ENCODE assay signal across 8 cellular contexts in the genomic region with DNA sequence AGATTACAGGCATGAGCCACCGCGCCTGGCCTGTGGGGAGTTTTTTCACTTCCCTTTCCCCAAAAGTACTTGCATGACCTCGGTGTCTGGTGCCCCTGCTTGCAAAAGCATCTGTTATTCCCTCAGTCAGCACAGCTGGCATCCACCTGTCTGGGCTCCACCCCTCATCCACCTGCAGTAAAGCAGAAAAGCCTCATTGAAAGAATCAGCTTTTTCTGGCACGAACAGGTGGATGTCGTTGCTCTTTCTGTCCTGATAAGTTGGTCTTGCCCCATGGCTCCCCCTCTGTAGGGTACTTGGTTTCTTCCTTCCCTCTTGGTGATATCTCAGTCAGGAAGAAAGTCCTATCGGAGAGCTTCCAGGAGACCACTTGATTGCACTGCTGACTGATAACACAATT. TPM values are rescaled to one million over a fixed set of nuclear protein-coding genes. Genes with fewer than 3 reads are reported as not detected.
DNase-seq lines count a peak whose midpoint lies in the region; ATAC-seq, FAIRE-seq and TF ChIP-seq lines count a peak whose summit lies in the region.

No MANE protein-coding gene starts in this region.

- CTCF ChIA-PET in H1 (lab: Charles Lee; ENCODE audit: partially characterized antibody) (interaction anchor here (1.0 to 2.9 kb wide), 6 partner anchors 8 to 39 kb away, joined by 3 to 18 read pairs (median 6); no protein-coding TSS in a partner anchor), GM10248 (lab: Yijun Ruan, JAX) (no interaction called here)

- no peak overlapping the region; the same call in 1 of the 2 replicates for H2BK5ac ChIP-seq in H1 (ENCODE audit: low read depth, low read length)

- H3K4me1 ChIP-seq in H1 (replicated peaks in 1 of 4; ENCODE audit: control insufficient read depth in 3 of 4, insufficient read depth in 4 of 4, low read length in 3 of 4): peaks cover 21 to 36% (median 26%) of the 10 kb centered on the region in 4 experiments

- no peak overlapping the region for H3K23ac ChIP-seq in H1 (ENCODE audit: insufficient read length)

- H3K4me3 ChIP-seq in H1 (ENCODE audit: extremely low read depth in 1 of 4, insufficient read depth in 2 of 4, low read depth in 3 of 4, low read length in 4 of 4): peak overlapping the region in 1 of 4 experiments; percentile 38; a peak in 2 of 8 replicates

- H3K18ac ChIP-seq in H1 (ENCODE audit: extremely low read depth, low read length): peak overlapping the region; percentile 24; the same call in 1 of the 2 replicates

- no peaks in the 10 kb centered on the region for H3K27me3 ChIP-seq in H1 (replicated peaks in 1 of 4; ENCODE audit: control insufficient read depth in 3 of 4, extremely low read depth in 1 of 4, insufficient read depth in 3 of 4, low read length in 3 of 4)

- no peak overlapping the region for H2BK20ac ChIP-seq in H1 (ENCODE audit: low read length)

- H3K4me2 ChIP-seq in H1 (ENCODE audit: insufficient read depth in 1 of 2, low read depth in 2 of 2, low read length in 2 of 2): peak overlapping the region; percentile 44 to 61

- peak in 1 of 2 experiments; percentile 95; a peak in 2 of 3 replicates for TF ChIP-seq EP300 in H1 (IDR thresholded peaks at IDR 0.05; ENCODE audit: borderline replicate concordance in 1 of 2, low read depth in 2 of 2, low read length in 2 of 2)

- 55% methylated on average over 6 of the region's 6 CpGs; no CpG with 5 or more reads in 1 of the 2 experiments for WGBS in H1 (ENCODE audit: extremely low coverage in 1 of 2, insufficient coverage in 1 of 2, insufficient read length in 1 of 2, insufficient replicate concordance in 2 of 2, low coverage in 1 of 2, low lambda C conversion rate in 2 of 2, missing lambda C conversion rate in 1 of 2), 2 experiments

- 0 out of 2 replicates have a peak overlapping the region, but pooled peaks have one; percentile 3 for H2BK15ac ChIP-seq in H1 (ENCODE audit: low read length)

- H3K9me3 Mint-ChIP-seq in activated T-cell treated with anti-CD3 and anti-CD28 coated beads, Interleukin-2, amount 50 U/mL, for 24 hours: no peaks in the 10 kb centered on the region

- H4K20me1 ChIP-seq in H1 (replicated peaks in 1 of 2; ENCODE audit: control insufficient read depth in 1 of 2, insufficient read depth in 2 of 2, low read length in 2 of 2): peaks cover 6 to 8% of the 10 kb centered on the region in 2 experiments

- no peak overlapping the region for H3K14ac ChIP-seq in H1 (ENCODE audit: insufficient read length)

- H3K56ac ChIP-seq in H1 (replicated peaks; ENCODE audit: insufficient read length, low read depth, low read length): no peak overlapping the region

- H3K36me3 ChIP-seq in H1 (ENCODE audit: control insufficient read depth in 2 of 4, insufficient read depth in 4 of 4, low read length in 3 of 4): no peaks in the 10 kb centered on the region

- no peak overlapping the region for H3K4ac ChIP-seq in H1 (replicated peaks; ENCODE audit: insufficient read length, low read depth, low read length)

- H3K36me3 Mint-ChIP-seq in activated T-cell treated with anti-CD3 and anti-CD28 coated beads, Interleukin-2, amount 50 U/mL, for 24 hours (ENCODE audit: low read depth): no peaks in the 10 kb centered on the region

- no peak overlapping the region for H3K9ac ChIP-seq in H1 (replicated peaks in 1 of 4; ENCODE audit: extremely low read depth in 1 of 4, low read depth in 3 of 4, low read length in 3 of 4)

- no peaks in the 10 kb centered on the region for H3K9me3 ChIP-seq in H1 (ENCODE audit: insufficient read depth in 2 of 2, low read depth in 1 of 2, low read length in 1 of 2)

- TF ChIP-seq CTCF in H1 (IDR thresholded peaks at IDR 0.05; ENCODE audit: control extremely low read depth in 1 of 3, insufficient read depth in 1 of 3, low read depth in 1 of 3, low read length in 3 of 3) (no peak), GM10248 (IDR thresholded peaks at IDR 0.05; ENCODE audit: control extremely low read depth, extremely low read depth, low read depth, missing control alignments) (no peak)

- ATAC-seq in GM21447 (IDR thresholded peaks at IDR 0.05; ENCODE audit: unreplicated experiment) (peak; percentile 79), GM19452 (IDR thresholded peaks at IDR 0.05; ENCODE audit: unreplicated experiment) (no peak)

- H4K91ac ChIP-seq in H1 (replicated peaks; ENCODE audit: insufficient read length, low read length): no peak overlapping the region

- peaks cover 8% of the 10 kb centered on the region for H3K4me1 Mint-ChIP-seq in activated T-cell treated with anti-CD3 and anti-CD28 coated beads, Interleukin-2, amount 50 U/mL, for 24 hours (ENCODE audit: low read depth)

- peak overlapping the region; percentile 76; the same call in 1 of the 2 replicates for H2BK12ac ChIP-seq in H1 (ENCODE audit: low read depth, low read length)

- H2BK120ac ChIP-seq in H1 (replicated peaks; ENCODE audit: low read depth, low read length): no peak overlapping the region

- peaks cover 34% of the 10 kb centered on the region for H3K27me3 Mint-ChIP-seq in activated T-cell treated with anti-CD3 and anti-CD28 coated beads, Interleukin-2, amount 50 U/mL, for 24 hours

- no peak overlapping the region for H4K5ac ChIP-seq in H1 (ENCODE audit: insufficient read length, low read depth, low read length)

- H3K4me3 Mint-ChIP-seq in activated T-cell treated with anti-CD3 and anti-CD28 coated beads, Interleukin-2, amount 50 U/mL, for 24 hours: no peak overlapping the region

- FAIRE-seq in H1 (lab: Jason Lieb, UNC): peak; percentile 71

- peaks cover 0 to 60% of the 10 kb centered on the region in 2 experiments; a peak in 2 of 4 replicates for H3K79me2 ChIP-seq in H1 (ENCODE audit: control insufficient read depth in 1 of 2, insufficient read depth in 2 of 2, low read length in 2 of 2)

- DNase-seq in ACHN (peak; percentile 54), NAMALWA (ENCODE audit: low spot score) (peak; percentile 5), H1 (ENCODE audit: low read depth in 1 of 2, low spot score in 2 of 2) (peak in 1 of 2 experiments; percentile 69), GM10248 (ENCODE audit: extremely low spot score) (no peak), UCSD-AML1 (lab: John Stamatoyannopoulos, UW; ENCODE audit: unreplicated experiment) (no peak)
- no peak for DNase-seq in activated T-cell treated with anti-CD3 and anti-CD28 coated beads, Interleukin-2, amount 50 U/mL, for 24 hours

- POLR2A ChIA-PET in H1 (lab: Charles Lee; ENCODE audit: partially characterized antibody) (interaction anchor here (0.7 to 2.3 kb wide), 5 partner anchors 12 to 529 kb away, joined by 3 to 7 read pairs (median 5); a partner anchor contains a TSS), GM10248 (lab: Yijun Ruan, JAX) (no interaction called here)

- H2AK5ac ChIP-seq in H1 (ENCODE audit: low read depth, low read length): no peak overlapping the region

- TF ChIP-seq POLR2A in H1 (IDR thresholded peaks at IDR 0.05; ENCODE audit: control extremely low read depth in 1 of 2, low read depth in 2 of 2, low read length in 2 of 2): no peak

- H3K27ac ChIP-seq in H1 (ENCODE audit: low read depth, low read length): no peak overlapping the region

- no peaks in the 10 kb centered on the region for H3K23me2 ChIP-seq in H1 (ENCODE audit: low read depth, low read length)

- H3K79me1 ChIP-seq in H1 (ENCODE audit: low read depth, low read length): peaks cover 19% of the 10 kb centered on the region

- H4K8ac ChIP-seq in H1 (ENCODE audit: extremely low read depth, insufficient read depth, low read length): no peak overlapping the region

- H2AFZ ChIP-seq in H1 (ENCODE audit: low read length): no peak overlapping the region

- no peak for TF ChIP-seq RAD21 in H1 (IDR thresholded peaks at IDR 0.05 in 1 of 2, conservative IDR thresholded peaks at IDR 0.05 in 1 of 2; ENCODE audit: low read depth in 2 of 2, low read length in 2 of 2)

- no peak overlapping the region for H3K27ac Mint-ChIP-seq in activated T-cell treated with anti-CD3 and anti-CD28 coated beads, Interleukin-2, amount 50 U/mL, for 24 hours

- in situ Hi-C loops in ACHN (cut with HindIII; ENCODE audit: low pct_ligation_motif_present, low pct_unique_long_range_greater_than_20kb, low sequenced_read_pairs): no loop called here

TF ChIP-seq in H1, 55 proteins besides CTCF, POLR2A, EP300 and RAD21:
- TF ChIP-seq HDAC6 (IDR thresholded peaks at IDR 0.05; ENCODE audit: low read depth, low read length) (no peak), SIX5 (IDR thresholded peaks at IDR 0.05; ENCODE audit: low read depth, low read length) (0 out of 2 replicates have a peak, but pooled peaks have one; percentile 13), TAF7 (optimal IDR thresholded peaks at IDR 0.05; ENCODE audit: borderline replicate concordance, low read depth, low read length) (no peak), MAFK (IDR thresholded peaks at IDR 0.05; ENCODE audit: low read depth, low read length) (no peak), JUND (IDR thresholded peaks at IDR 0.05; ENCODE audit: low read length) (peak; percentile 88), TEAD4 (IDR thresholded peaks at IDR 0.05; ENCODE audit: low read depth, low read length) (no peak), CHD1 (IDR thresholded peaks at IDR 0.05; ENCODE audit: low read depth, low read length) (peak; percentile 88), HDAC2 (IDR thresholded peaks at IDR 0.05; ENCODE audit: borderline replicate concordance in 1 of 2, low read depth in 2 of 2, low read length in 2 of 2) (no peak)
TF ChIP-seq in H1: peak in this region for 3.

RNA-seq across cellular contexts. Expression of a gene that starts 37.4 kb away (rescaled TPM):
- 41.1 and 42.7 TPM in 2 replicates for total RNA-seq in H1 (2021; fragmentation: NEBNext Ultra II Directional; extraction: Animal tissue kit (Norgen Biotek cat#: 25700))
- polyA plus RNA-seq in H1 (2011; rRNA removed): 16.4 and 19.5 TPM in 2 replicates
- 25.6 TPM for polyA plus RNA-seq in H1 (2011; cell fraction: cytosol; rRNA removed)
- 23.1 TPM for polyA plus RNA-seq in H1 (2011; cell fraction: nucleus; rRNA removed)
- 33.1 to 40.9 TPM (median 34.7 TPM) in 4 replicates for polyA plus RNA-seq in H1 (2012, experiment 1 of 2)
- 18.3 TPM for polyA plus RNA-seq in H1 (2012, experiment 2 of 2)
- polyA plus RNA-seq in H1 (2013, experiment 1 of 2): 18.6 TPM
- 18.5 TPM for polyA plus RNA-seq in H1 (2013, experiment 2 of 2)
- polyA minus RNA-seq in H1 (2011; rRNA and poly(A)+ RNA removed): 39.0 and 39.2 TPM in 2 replicates
- polyA minus RNA-seq in H1 (2011; cell fraction: cytosol; rRNA and poly(A)+ RNA removed): 24.8 TPM
- polyA minus RNA-seq in H1 (2011; cell fraction: nucleus; rRNA and poly(A)+ RNA removed): 24.5 TPM

Comparison
In these comparisons a context has a peak if more than half of its experiments do, and no peak if none do; other contexts are left out.
1. DNase-seq: peak in ACHN (single experiment) and NAMALWA (single experiment); none in activated T-cell treated with anti-CD3 and anti-CD28 coated beads, Interleukin-2, amount 50 U/mL, for 24 hours (single experiment), GM10248 (single experiment) and UCSD-AML1 (single experiment).